8 cellular contexts compared by ENCODE assay signal in the genomic region with DNA sequence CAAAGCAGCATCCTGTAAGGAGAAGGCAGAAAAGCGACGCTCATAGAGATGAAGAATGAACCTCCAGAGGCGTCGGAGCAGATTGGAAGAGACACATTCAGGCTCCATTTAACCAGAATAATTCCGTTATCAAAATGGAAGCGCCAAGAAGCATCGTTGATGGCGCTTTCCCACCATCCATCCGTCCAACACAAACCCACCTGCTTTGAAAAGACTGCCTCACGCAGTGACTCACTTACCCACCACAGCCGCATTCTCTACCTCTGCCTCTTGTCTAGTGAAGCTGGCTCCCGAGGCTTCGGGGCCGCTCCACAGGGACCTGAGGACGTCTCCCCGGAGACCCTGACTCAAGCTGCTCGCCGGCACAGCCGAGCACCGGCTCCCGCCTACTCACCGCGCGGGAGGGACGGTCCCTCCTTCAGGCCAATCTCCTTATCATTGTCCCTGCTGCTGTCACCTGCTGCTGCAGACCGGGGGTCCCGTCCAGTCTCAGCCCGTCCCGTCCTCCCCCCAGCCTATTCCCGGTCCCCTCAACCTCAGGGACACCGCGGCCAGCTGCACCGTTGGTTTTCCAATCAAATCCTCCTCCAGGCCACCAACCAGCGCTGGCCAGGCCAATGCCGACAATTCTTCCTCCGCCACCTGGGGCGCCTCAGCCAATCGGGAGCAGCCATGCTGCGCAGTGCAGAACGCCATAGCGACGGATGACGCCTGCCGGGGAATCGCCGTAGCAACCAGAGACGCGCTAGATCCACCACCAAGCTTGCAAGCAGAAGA. TPM values are rescaled to one million over a fixed set of nuclear protein-coding genes. Genes with fewer than 3 reads are reported as not detected.
DNase-seq lines count a peak whose midpoint lies in the region; ATAC-seq, FAIRE-seq and TF ChIP-seq lines count a peak whose summit lies in the region.

A gene with protein sequence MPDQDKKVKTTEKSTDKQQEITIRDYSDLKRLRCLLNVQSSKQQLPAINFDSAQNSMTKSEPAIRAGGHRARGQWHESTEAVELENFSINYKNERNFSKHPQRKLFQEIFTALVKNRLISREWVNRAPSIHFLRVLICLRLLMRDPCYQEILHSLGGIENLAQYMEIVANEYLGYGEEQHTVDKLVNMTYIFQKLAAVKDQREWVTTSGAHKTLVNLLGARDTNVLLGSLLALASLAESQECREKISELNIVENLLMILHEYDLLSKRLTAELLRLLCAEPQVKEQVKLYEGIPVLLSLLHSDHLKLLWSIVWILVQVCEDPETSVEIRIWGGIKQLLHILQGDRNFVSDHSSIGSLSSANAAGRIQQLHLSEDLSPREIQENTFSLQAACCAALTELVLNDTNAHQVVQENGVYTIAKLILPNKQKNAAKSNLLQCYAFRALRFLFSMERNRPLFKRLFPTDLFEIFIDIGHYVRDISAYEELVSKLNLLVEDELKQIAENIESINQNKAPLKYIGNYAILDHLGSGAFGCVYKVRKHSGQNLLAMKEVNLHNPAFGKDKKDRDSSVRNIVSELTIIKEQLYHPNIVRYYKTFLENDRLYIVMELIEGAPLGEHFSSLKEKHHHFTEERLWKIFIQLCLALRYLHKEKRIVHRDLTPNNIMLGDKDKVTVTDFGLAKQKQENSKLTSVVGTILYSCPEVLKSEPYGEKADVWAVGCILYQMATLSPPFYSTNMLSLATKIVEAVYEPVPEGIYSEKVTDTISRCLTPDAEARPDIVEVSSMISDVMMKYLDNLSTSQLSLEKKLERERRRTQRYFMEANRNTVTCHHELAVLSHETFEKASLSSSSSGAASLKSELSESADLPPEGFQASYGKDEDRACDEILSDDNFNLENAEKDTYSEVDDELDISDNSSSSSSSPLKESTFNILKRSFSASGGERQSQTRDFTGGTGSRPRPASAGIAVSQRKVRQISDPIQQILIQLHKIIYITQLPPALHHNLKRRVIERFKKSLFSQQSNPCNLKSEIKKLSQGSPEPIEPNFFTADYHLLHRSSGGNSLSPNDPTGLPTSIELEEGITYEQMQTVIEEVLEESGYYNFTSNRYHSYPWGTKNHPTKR (minus strand): TSS at position 553 of the 777 bp plus-strand sequence. CDS start 16,501 bp downstream, outside the sequence.

- no peak for TF ChIP-seq POLR2A in spleen (IDR thresholded peaks at IDR 0.05)

- peaks cover 4 to 18% (median 9%) of the 10 kb centered on the region in 6 donors for H3K4me1 ChIP-seq in spleen

- H3K27ac ChIP-seq in spleen, result no peak within 1 kb of the TSS

- peak in 4 of 11 experiments; percentile 5 to 28 (median 16) for TF ChIP-seq CTCF in spleen (IDR thresholded peaks at IDR 0.05 in 8 of 11, conservative IDR thresholded peaks at IDR 0.05 in 3 of 11)

- peak; percentile 27 for FAIRE-seq in islet of Langerhans (lab: Jason Lieb, UNC)

- intact Hi-C loops in spleen (cut with DNase I; ENCODE audit: low total_unique reads), result no loop called here

- H3K27me3 ChIP-seq in spleen (replicated peaks in 1 of 7) (no peaks in the 10 kb centered on the region), MG63 (no peaks in the 10 kb centered on the region)

- H3K4me3 ChIP-seq in spleen (peak within 1 kb of the TSS; percentile 54 to 82 (median 73)), MG63 (no peak within 1 kb of the TSS)

- WGBS in spleen, 5 donors, result 1 to 3% (median 2%) methylated on average over 39 to 48 of the region's 48 CpGs

- peak; percentile 69 for DNase-seq in NCI-H2171 (lab: John Stamatoyannopoulos, UW)
- DNase-seq in activated CD4-positive, CD25-positive, alpha-beta regulatory T cell treated with anti-CD3 and anti-CD28 coated beads, Interleukin-2, amount 50 U/mL, for 16 hours (ENCODE audit: low read depth, low spot score), result peak; percentile 82
- peak; percentile 92 for DNase-seq in cerebellar cortex (ENCODE audit: low spot score)
- peak; percentile 96 for DNase-seq in spleen
- no peak for DNase-seq in MG63

- H3K36me3 ChIP-seq in spleen (peaks cover 0 to 3% (median 0%) of the 10 kb centered on the region in 6 donors), MG63 (peaks cover 46% of the 10 kb centered on the region)

- H3K9me3 ChIP-seq in spleen, result no peaks in the 10 kb centered on the region
- no peaks in the 10 kb centered on the region for H3K9me3 ChIP-seq in MG63

- ATAC-seq in GM18519 (IDR thresholded peaks at IDR 0.05; ENCODE audit: low FRiP score, unreplicated experiment) (peak; percentile 100), HG03045 (IDR thresholded peaks at IDR 0.05; ENCODE audit: unreplicated experiment) (peak; percentile 100)

RNA-seq across cellular contexts. Expression of the gene that starts here (rescaled TPM):
- 1 to 10 TPM; 1.6 to 4.1 (median 1.9) TPM for total RNA-seq in spleen
- under 1 TPM; 0.29 to 0.65 (median 0.56) TPM for polyA plus RNA-seq in spleen
- 4.1 and 4.7 TPM in 2 replicates for total RNA-seq in MG63 (2014; rRNA removed; shearing (Covaris generic); ENCODE audit: low replicate concordance)
